In genomic region chr5:125054106-125054505, GRCh38 we compare ENCODE assay signal across 20 cellular contexts.
DNase-seq lines count a peak whose midpoint lies in the region; ATAC-seq, FAIRE-seq and TF ChIP-seq lines count a peak whose summit lies in the region.
"Had no signal": no experiment of that assay in that cellular context is flagged by ENCODE, and none has a peak within 500 bp of the region (broad histone marks: within the 10 kb centered on the region; RNA-seq: fewer than 3 reads in every experiment).

No MANE protein-coding gene starts in this region.

- H3K18ac ChIP-seq in H1 (ENCODE audit: extremely low read depth, low read length), result no peak overlapping the region; the same call in 1 of the 2 replicates

- no peak for TF ChIP-seq RAD21 in H1 (IDR thresholded peaks at IDR 0.05 in 1 of 2, conservative IDR thresholded peaks at IDR 0.05 in 1 of 2; ENCODE audit: low read depth in 2 of 2, low read length in 2 of 2)

- FAIRE-seq in H1 (lab: Jason Lieb, UNC), result no peak

- no peaks in the 10 kb centered on the region for H3K23me2 ChIP-seq in H1 (ENCODE audit: low read depth, low read length)

- peak overlapping the region; percentile 69 for H2BK20ac ChIP-seq in H1 (ENCODE audit: low read length)

- no peaks in the 10 kb centered on the region for H3K27me3 Mint-ChIP-seq in activated T-helper 1 cell treated with anti-CD3 and anti-CD28 coated beads, Interleukin-12 subunit alpha, Interleukin-12 subunit beta, Interleukin-2, Interleukin-4 antibody, amounts not matched to agents 30 ng/mL and 10 ng/mL and 1 ng/mL, durations not matched to agents 14 hours and 24 hours and 36 hours (ENCODE audit: insufficient read depth)

- no peaks in the 10 kb centered on the region for H4K20me1 ChIP-seq in H1 (replicated peaks in 1 of 2; ENCODE audit: control insufficient read depth in 1 of 2, insufficient read depth in 2 of 2, low read length in 2 of 2)

- no peak overlapping the region for H2AFZ ChIP-seq in H1 (ENCODE audit: low read length)

- no peak overlapping the region for H3K23ac ChIP-seq in H1 (ENCODE audit: insufficient read length)

- intact Hi-C loops in left cardiac atrium (cut with DNase I), result no loop called here
- intact Hi-C loops in activated T-helper 1 cell treated with anti-CD3 and anti-CD28 coated beads, Interleukin-12 subunit alpha, Interleukin-12 subunit beta, Interleukin-2, Interleukin-4 antibody, amounts not matched to agents 30 ng/mL and 10 ng/mL and 1 ng/mL, durations not matched to agents 14 hours and 24 hours and 36 hours (cut with micrococcal nuclease), result no loop called here

- H3K27ac Mint-ChIP-seq in activated T-helper 1 cell treated with anti-CD3 and anti-CD28 coated beads, Interleukin-12 subunit alpha, Interleukin-12 subunit beta, Interleukin-2, Interleukin-4 antibody, amounts not matched to agents 30 ng/mL and 10 ng/mL and 1 ng/mL, durations not matched to agents 14 hours and 24 hours and 36 hours, result no peak overlapping the region
- H3K27ac Mint-ChIP-seq: T-helper 2 cell treated with Interferon-gamma antibody and Interleukin-4, amounts not matched to agents 5 μg/mL and 100 μg/mL, for 36 hours had no signal

- 71% methylated on average over 4 of the region's 4 CpGs; no CpG with 5 or more reads in 1 of the 2 experiments for WGBS in H1 (ENCODE audit: extremely low coverage in 1 of 2, insufficient coverage in 1 of 2, insufficient read length in 1 of 2, insufficient replicate concordance in 2 of 2, low coverage in 1 of 2, low lambda C conversion rate in 2 of 2, missing lambda C conversion rate in 1 of 2), 2 experiments

- H3K4me1 ChIP-seq in H1 (replicated peaks in 1 of 4; ENCODE audit: control insufficient read depth in 3 of 4, insufficient read depth in 4 of 4, low read length in 3 of 4), result peaks cover 6 to 33% (median 14%) of the 10 kb centered on the region in 4 experiments; a peak in 5 of 7 replicates

- H3K14ac ChIP-seq in H1 (ENCODE audit: insufficient read length), result no peak overlapping the region

- CTCF ChIA-PET in HEK293T (lab: Yijun Ruan, JAX), result no interaction called here
- CTCF ChIA-PET in H1 (lab: Charles Lee; ENCODE audit: partially characterized antibody), result no interaction called here

- no peaks in the 10 kb centered on the region for H3K79me1 ChIP-seq in H1 (ENCODE audit: low read depth, low read length)

- H3K4me3 ChIP-seq in H1 (ENCODE audit: extremely low read depth in 1 of 4, insufficient read depth in 2 of 4, low read depth in 3 of 4, low read length in 4 of 4), result no peak overlapping the region
- H3K4me3 ChIP-seq: MG63, SK-N-MC had no signal

- no peak overlapping the region for H3K4ac ChIP-seq in H1 (replicated peaks; ENCODE audit: insufficient read length, low read depth, low read length)

- H2BK5ac ChIP-seq in H1 (ENCODE audit: low read depth, low read length), result 0 out of 2 replicates have a peak overlapping the region, but pooled peaks have one; percentile 50

- POLR2A ChIA-PET in HEK293T (lab: Yijun Ruan, JAX), result no interaction called here
- POLR2A ChIA-PET in H1 (lab: Charles Lee; ENCODE audit: partially characterized antibody), result no interaction called here

- no peak for DNase-seq in HEK293T (ENCODE audit: extremely low spot score)
- DNase-seq in NCI-H2227 treated with DMSO at 0.1 percent for 48 hours (lab: John Stamatoyannopoulos, UW), result peak; percentile 63
- no peak for DNase-seq in H1 (ENCODE audit: low read depth in 1 of 2, low spot score in 2 of 2)
- no peak for DNase-seq in left cardiac atrium
- DNase-seq in activated T-helper 1 cell treated with anti-CD3 and anti-CD28 coated beads, Interleukin-12 subunit alpha, Interleukin-12 subunit beta, Interleukin-2, Interleukin-4 antibody, amounts not matched to agents 30 ng/mL and 10 ng/mL and 1 ng/mL, durations not matched to agents 14 hours and 24 hours and 36 hours (ENCODE audit: low spot score), result no peak
- no peak for DNase-seq in cerebellar nuclear complex (lab: John Stamatoyannopoulos, UW)
- DNase-seq: ACHN, DMS79, H9, NCI-H1092, NCI-H1436 treated with DMSO at 0.1 percent for 48 hours, NCI-H2081, NCI-H226, NCI-H524, Right ventricle myocardium superior had no signal

- no peak overlapping the region for H3K27ac ChIP-seq in H1 (ENCODE audit: low read depth, low read length)
- H3K27ac ChIP-seq: C4-2B, SK-N-MC had no signal

- no peaks in the 10 kb centered on the region for H3K27me3 ChIP-seq in H1 (replicated peaks in 1 of 4; ENCODE audit: control insufficient read depth in 3 of 4, extremely low read depth in 1 of 4, insufficient read depth in 3 of 4, low read length in 3 of 4)
- H3K27me3 ChIP-seq: MG63 had no signal

- H4K5ac ChIP-seq in H1 (ENCODE audit: insufficient read length, low read depth, low read length), result no peak overlapping the region

- TF ChIP-seq CTCF in H1 (IDR thresholded peaks at IDR 0.05; ENCODE audit: control extremely low read depth in 1 of 3, insufficient read depth in 1 of 3, low read depth in 1 of 3, low read length in 3 of 3), result no peak

- no peak overlapping the region for H3K4me3 Mint-ChIP-seq in activated T-helper 1 cell treated with anti-CD3 and anti-CD28 coated beads, Interleukin-12 subunit alpha, Interleukin-12 subunit beta, Interleukin-2, Interleukin-4 antibody, amounts not matched to agents 30 ng/mL and 10 ng/mL and 1 ng/mL, durations not matched to agents 14 hours and 24 hours and 36 hours
- H3K4me3 Mint-ChIP-seq: H9; T-helper 2 cell treated with Interferon-gamma antibody and Interleukin-4, amounts not matched to agents 5 μg/mL and 100 μg/mL, for 36 hours had no signal

- no peak overlapping the region for H3K9ac ChIP-seq in H1 (replicated peaks in 1 of 4; ENCODE audit: extremely low read depth in 1 of 4, low read depth in 3 of 4, low read length in 3 of 4)

- H3K79me2 ChIP-seq in H1 (ENCODE audit: control insufficient read depth in 1 of 2, insufficient read depth in 2 of 2, low read length in 2 of 2), result no peaks in the 10 kb centered on the region

- H3K4me1 Mint-ChIP-seq in activated T-helper 1 cell treated with anti-CD3 and anti-CD28 coated beads, Interleukin-12 subunit alpha, Interleukin-12 subunit beta, Interleukin-2, Interleukin-4 antibody, amounts not matched to agents 30 ng/mL and 10 ng/mL and 1 ng/mL, durations not matched to agents 14 hours and 24 hours and 36 hours (ENCODE audit: low read depth), result no peaks in the 10 kb centered on the region

- H3K9me3 ChIP-seq in H1 (ENCODE audit: insufficient read depth in 2 of 2, low read depth in 1 of 2, low read length in 1 of 2), result no peaks in the 10 kb centered on the region
- H3K9me3 ChIP-seq: MG63 had no signal

- H3K36me3 ChIP-seq in H1 (ENCODE audit: control insufficient read depth in 2 of 4, insufficient read depth in 4 of 4, low read length in 3 of 4), result no peaks in the 10 kb centered on the region
- H3K36me3 ChIP-seq: MG63 had no signal

- TF ChIP-seq EP300 in H1 (IDR thresholded peaks at IDR 0.05; ENCODE audit: borderline replicate concordance in 1 of 2, low read depth in 2 of 2, low read length in 2 of 2), result no peak

- no peak overlapping the region for H3K4me2 ChIP-seq in H1 (ENCODE audit: insufficient read depth in 1 of 2, low read depth in 2 of 2, low read length in 2 of 2)

- no peak overlapping the region for H3K56ac ChIP-seq in H1 (replicated peaks; ENCODE audit: insufficient read length, low read depth, low read length)

- no peak overlapping the region for H4K8ac ChIP-seq in H1 (ENCODE audit: extremely low read depth, insufficient read depth, low read length)

- no peak for TF ChIP-seq POLR2A in H1 (IDR thresholded peaks at IDR 0.05; ENCODE audit: control extremely low read depth in 1 of 2, low read depth in 2 of 2, low read length in 2 of 2)

- no peaks in the 10 kb centered on the region for H3K9me3 Mint-ChIP-seq in activated T-helper 1 cell treated with anti-CD3 and anti-CD28 coated beads, Interleukin-12 subunit alpha, Interleukin-12 subunit beta, Interleukin-2, Interleukin-4 antibody, amounts not matched to agents 30 ng/mL and 10 ng/mL and 1 ng/mL, durations not matched to agents 14 hours and 24 hours and 36 hours
- H3K9me3 Mint-ChIP-seq: H9 had no signal

- no peak for ATAC-seq in left cardiac atrium
- no peak for ATAC-seq in HG02870 (IDR thresholded peaks at IDR 0.05; ENCODE audit: unreplicated experiment)

- H4K91ac ChIP-seq in H1 (replicated peaks; ENCODE audit: insufficient read length, low read length), result no peak overlapping the region

- no peak overlapping the region for H2BK12ac ChIP-seq in H1 (ENCODE audit: low read depth, low read length)

- no peak overlapping the region for H2BK15ac ChIP-seq in H1 (ENCODE audit: low read length)

- no peak overlapping the region for H2BK120ac ChIP-seq in H1 (replicated peaks; ENCODE audit: low read depth, low read length)

- H3K36me3 Mint-ChIP-seq in activated T-helper 1 cell treated with anti-CD3 and anti-CD28 coated beads, Interleukin-12 subunit alpha, Interleukin-12 subunit beta, Interleukin-2, Interleukin-4 antibody, amounts not matched to agents 30 ng/mL and 10 ng/mL and 1 ng/mL, durations not matched to agents 14 hours and 24 hours and 36 hours (ENCODE audit: low read depth), result no peaks in the 10 kb centered on the region

- no peak overlapping the region for H2AK5ac ChIP-seq in H1 (ENCODE audit: low read depth, low read length)

TF ChIP-seq in HEK293T, 16 proteins besides CTCF, POLR2A, EP300 and RAD21:
- TF ChIP-seq HDGF (IDR thresholded peaks at IDR 0.05; ENCODE audit: borderline replicate concordance) (no peak), PKNOX1 (IDR thresholded peaks at IDR 0.05) (peak; percentile 43)
TF ChIP-seq in HEK293T: peak in this region for 1.

TF ChIP-seq in H1, 55 proteins besides CTCF, POLR2A, EP300 and RAD21 (continues in another document):
- TF ChIP-seq CEBPB (IDR thresholded peaks at IDR 0.05; ENCODE audit: low read depth, low read length), result no peak
- TF ChIP-seq ATF3 (IDR thresholded peaks at IDR 0.05; ENCODE audit: insufficient read depth, low read depth, low read length), result no peak
- TF ChIP-seq SAP30 (IDR thresholded peaks at IDR 0.05; ENCODE audit: insufficient read depth, insufficient replicate concordance, low read length), result no peak
- TF ChIP-seq EZH2 (IDR thresholded peaks at IDR 0.05; ENCODE audit: low read depth, low read length, severe bottlenecking), result no peak
- TF ChIP-seq HDAC2 (IDR thresholded peaks at IDR 0.05; ENCODE audit: borderline replicate concordance in 1 of 2, low read depth in 2 of 2, low read length in 2 of 2), result no peak
- no peak for TF ChIP-seq RNF2 (IDR thresholded peaks at IDR 0.05; ENCODE audit: borderline replicate concordance, low read depth, low read length, missing control alignments, poor library complexity, severe bottlenecking)
- no peak for TF ChIP-seq JUN (IDR thresholded peaks at IDR 0.05; ENCODE audit: low read depth, low read length)
- no peak for TF ChIP-seq CREB1 (IDR thresholded peaks at IDR 0.05)
- TF ChIP-seq RBBP5 (IDR thresholded peaks at IDR 0.05; ENCODE audit: borderline replicate concordance, low read depth, low read length), result no peak
- TF ChIP-seq SUZ12 (IDR thresholded peaks at IDR 0.05; ENCODE audit: low read length), result no peak
- TF ChIP-seq TAF7 (optimal IDR thresholded peaks at IDR 0.05; ENCODE audit: borderline replicate concordance, low read depth, low read length), result no peak
- no peak for TF ChIP-seq SP2 (IDR thresholded peaks at IDR 0.05; ENCODE audit: low read length)
